Comparison of ENCODE assay signal across 8 cellular contexts in the genomic region with DNA sequence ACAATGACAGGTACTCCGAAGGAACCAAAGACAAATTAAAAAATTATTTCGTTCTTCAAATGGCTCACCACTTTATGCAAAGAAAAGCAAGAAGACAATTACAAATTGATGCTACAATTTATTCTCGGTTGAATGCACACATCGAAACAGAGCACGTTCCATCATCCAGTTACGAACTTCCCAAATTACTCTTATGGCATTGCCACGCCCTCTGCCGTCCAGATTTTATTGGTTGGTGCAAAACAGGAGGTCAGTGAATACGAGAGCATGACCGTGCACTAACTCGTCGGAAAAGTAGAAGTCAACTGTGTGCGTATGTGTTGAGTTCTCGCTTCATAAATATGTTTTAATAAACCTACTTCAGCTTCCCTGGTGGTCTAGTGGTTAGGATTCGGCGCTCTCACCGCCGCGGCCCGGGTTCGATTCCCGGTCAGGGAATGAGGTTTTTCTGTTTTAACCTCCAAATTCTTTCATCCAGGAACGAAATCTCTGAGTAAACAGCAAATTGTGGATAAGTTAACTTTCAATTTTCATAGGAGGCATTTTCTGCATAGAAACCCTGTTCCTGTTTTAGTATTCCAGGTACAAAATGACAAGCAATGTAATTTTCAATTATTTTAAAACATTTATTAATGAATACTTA. TPM values are rescaled to one million over a fixed set of nuclear protein-coding genes. Genes with fewer than 3 reads are reported as not detected.
DNase-seq lines count a peak whose midpoint lies in the region; ATAC-seq, FAIRE-seq and TF ChIP-seq lines count a peak whose summit lies in the region.

No MANE protein-coding gene starts in this region.

- ATAC-seq in HG03045 (IDR thresholded peaks at IDR 0.05; ENCODE audit: unreplicated experiment): peak; percentile 58
- ATAC-seq in activated CD4-positive, CD25-positive, alpha-beta regulatory T cell treated with anti-CD3 and anti-CD28 coated beads, Interleukin-2, amount 50 U/mL, for 24 hours: peak; percentile 66 to 67

- peak; percentile 71 for DNase-seq in GM10266 (ENCODE audit: extremely low spot score)
- peak; percentile 93 for DNase-seq in NCI-H2227 treated with DMSO at 0.1 percent for 48 hours (lab: John Stamatoyannopoulos, UW)
- peak; percentile 95 for DNase-seq in cerebellar cortex (ENCODE audit: low spot score)
- peak; percentile 88 for DNase-seq in keratinocyte (ENCODE audit: low read depth, low spot score)
- peak; percentile 78 for DNase-seq in stimulated activated CD4-positive, alpha-beta T cell treated with anti-CD3 and anti-CD28 coated beads, Interleukin-12 subunit alpha, Interleukin-12 subunit beta, amount 100 ng/mL, for 4 hours
- no peak for DNase-seq in NCI-H1048 (lab: John Stamatoyannopoulos, UW)

- no peaks in the 10 kb centered on the region for H3K79me2 ChIP-seq in keratinocyte (ENCODE audit: control insufficient read depth, insufficient read depth, low read length)

- H3K9me3 ChIP-seq in keratinocyte (ENCODE audit: control insufficient read depth, low read depth, low read length): no peaks in the 10 kb centered on the region

- peak overlapping the region; percentile 43 for H2AFZ ChIP-seq in keratinocyte (ENCODE audit: control insufficient read depth, low read length)

- H3K9me1 ChIP-seq in keratinocyte (ENCODE audit: control insufficient read depth, extremely low read depth, insufficient read depth, low read length): no peaks in the 10 kb centered on the region

- H4K20me1 ChIP-seq in keratinocyte (ENCODE audit: control insufficient read depth, extremely low read depth, insufficient read depth, low read length): no peaks in the 10 kb centered on the region

- peak overlapping the region; percentile 69 for H3K27ac ChIP-seq in keratinocyte (ENCODE audit: control insufficient read depth, insufficient read depth, low read length)

- H3K36me3 ChIP-seq in keratinocyte (ENCODE audit: control insufficient read depth in 2 of 2, extremely low read depth in 1 of 2, insufficient read depth in 2 of 2, low read length in 2 of 2): no peaks in the 10 kb centered on the region

- no peak for FAIRE-seq in keratinocyte (lab: Jason Lieb, UNC)

- H3K27me3 ChIP-seq in keratinocyte (ENCODE audit: control insufficient read depth, extremely low read depth, insufficient read depth, low read length): no peaks in the 10 kb centered on the region

- TF ChIP-seq CTCF in GM10266 (IDR thresholded peaks at IDR 0.05; ENCODE audit: control insufficient read depth, insufficient read depth, low read depth, missing control alignments) (peak; percentile 10), keratinocyte (optimal IDR thresholded peaks at IDR 0.05 in 1 of 3, IDR thresholded peaks at IDR 0.05 in 1 of 3, conservative IDR thresholded peaks at IDR 0.05 in 1 of 3; ENCODE audit: extremely low read depth in 1 of 3, insufficient read depth in 2 of 3, low read length in 3 of 3) (peak in 2 of 3 experiments; percentile 11 to 47)

- peak overlapping the region; percentile 43 to 86 (median 72) for H3K4me3 ChIP-seq in keratinocyte (ENCODE audit: control insufficient read depth in 2 of 3, extremely low read depth in 1 of 3, insufficient read depth in 2 of 3, low read depth in 1 of 3, low read length in 3 of 3)

- peak overlapping the region; percentile 68 for H3K4me2 ChIP-seq in keratinocyte (ENCODE audit: control insufficient read depth, extremely low read depth, insufficient read depth, low read depth, low read length)

- dilution Hi-C loops in keratinocyte (cut with MboI; ENCODE audit: extremely low pct_ligation_motif_present, low sequenced_read_pairs): no loop called here

- peak overlapping the region; percentile 60 for H3K9ac ChIP-seq in keratinocyte (ENCODE audit: control insufficient read depth, extremely low read depth, insufficient read depth, low read length)

- H3K4me1 ChIP-seq in keratinocyte (ENCODE audit: control insufficient read depth, extremely low read depth, insufficient read depth, low read length): peaks cover 33% of the 10 kb centered on the region

RNA-seq across cellular contexts. Expression of gene ZNF311, which starts 23.2 kb away (rescaled TPM):
- polyA plus RNA-seq in keratinocyte: 1.7 to 2.7 TPM (median 2.6 TPM) in 3 replicates
- 1.8 TPM for polyA plus RNA-seq in keratinocyte (2011; ENCODE audit: low read depth)
- 1.0 and 1.7 TPM in 2 replicates for polyA plus RNA-seq in keratinocyte (2011; cell fraction: cytosol; rRNA removed)
- 5.2 and 5.4 TPM in 2 replicates for polyA plus RNA-seq in keratinocyte (2011; cell fraction: nucleus; rRNA removed)
- 0.87 and 1.5 TPM in 2 replicates for polyA plus RNA-seq in keratinocyte (2012; ENCODE audit: low replicate concordance)
- polyA minus RNA-seq in keratinocyte: 1.5 to 1.8 TPM (median 1.6 TPM) in 3 replicates
- not detected for polyA minus RNA-seq in keratinocyte (2011; cell fraction: cytosol; rRNA and poly(A)+ RNA removed)
- polyA minus RNA-seq in keratinocyte (2011; cell fraction: nucleus; rRNA and poly(A)+ RNA removed): 0.84 and 1.9 TPM in 2 replicates

RNA-seq across cellular contexts. Expression of gene TRIM27, which starts 58.2 kb away (rescaled TPM):
- polyA plus RNA-seq in keratinocyte: 43.5 to 49.2 TPM (median 47.3 TPM) in 3 replicates
- 5.5 TPM for polyA plus RNA-seq in keratinocyte (2011; ENCODE audit: low read depth)
- 30.1 and 42.0 TPM in 2 replicates for polyA plus RNA-seq in keratinocyte (2011; cell fraction: cytosol; rRNA removed)
- polyA plus RNA-seq in keratinocyte (2011; cell fraction: nucleus; rRNA removed): 74.0 and 75.2 TPM in 2 replicates
- polyA plus RNA-seq in keratinocyte (2012; ENCODE audit: low replicate concordance): 21.2 and 34.1 TPM in 2 replicates
- 32.3 to 57.3 TPM (median 52.7 TPM) in 3 replicates for polyA minus RNA-seq in keratinocyte
- polyA minus RNA-seq in keratinocyte (2011; cell fraction: cytosol; rRNA and poly(A)+ RNA removed): 51.0 TPM
- 33.6 and 36.6 TPM in 2 replicates for polyA minus RNA-seq in keratinocyte (2011; cell fraction: nucleus; rRNA and poly(A)+ RNA removed)
